In the genomic region with DNA sequence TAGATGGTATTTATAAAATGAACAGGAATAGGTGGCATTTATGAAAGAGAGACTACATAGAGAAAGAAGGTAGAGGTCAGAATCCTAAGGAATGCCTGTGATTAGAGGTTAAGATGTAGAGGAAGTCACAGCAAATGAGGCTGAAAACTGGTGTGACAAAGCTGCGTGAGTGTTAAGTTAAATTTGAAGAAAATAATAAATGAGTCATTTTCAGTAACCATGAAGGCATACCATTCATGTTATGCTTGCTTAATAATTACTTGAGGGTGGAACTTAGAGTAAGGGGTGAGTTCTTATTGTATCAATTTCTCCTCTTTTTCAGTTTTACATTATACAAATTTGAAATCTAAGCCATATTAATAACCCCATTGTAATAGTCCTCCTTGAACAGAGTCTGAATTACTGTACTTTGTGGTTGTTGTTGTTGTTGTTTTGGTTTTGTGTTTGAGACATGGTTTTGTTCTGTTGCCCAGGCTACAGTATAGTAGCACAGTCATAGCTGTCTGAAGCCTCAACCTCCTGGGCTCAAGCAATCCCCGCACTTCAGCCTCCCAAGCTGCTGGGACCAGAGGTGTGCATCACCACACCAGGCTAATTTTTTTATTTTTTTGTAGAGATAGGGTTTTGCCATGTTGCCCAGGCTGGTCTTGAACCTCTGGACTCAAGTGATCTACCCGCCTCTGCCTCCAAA, we compare ENCODE assay signal across 18 cellular contexts.
DNase-seq lines count a peak whose midpoint lies in the region; ATAC-seq and TF ChIP-seq lines count a peak whose summit lies in the region.
"Had no signal": no experiment of that assay in that cellular context is flagged by ENCODE, and none has a peak within 500 bp of the region (broad histone marks: within the 10 kb centered on the region; RNA-seq: fewer than 3 reads in every experiment).

No MANE protein-coding gene starts in this region.

- H3K4me3 ChIP-seq in endodermal cell (ENCODE audit: low read length): no peak overlapping the region
- H3K4me3 ChIP-seq: PC-9 had no signal

- DNase-seq in AG08395 (ENCODE audit: low spot score) (peak; percentile 4), HPDE6-E6E7 (ENCODE audit: extremely low spot score) (peak; percentile 26), endodermal cell (peak; percentile 61), kidney glomerular epithelial cell (lab: John Stamatoyannopoulos, UW) (peak; percentile 78), Kasumi-1 (lab: John Stamatoyannopoulos, UW) (no peak), KG1 (lab: John Stamatoyannopoulos, UW) (no peak), immature natural killer cell (no peak)
- DNase-seq: AML-193; CD4-positive, CD25-positive, alpha-beta regulatory T cell; MM.1S; NCI-H1105; NCI-H187; NCI-H748 treated with DMSO at 0.1 percent for 48 hours; PC-9; Right ventricle myocardium superior; SK-N-SH had no signal

- 94 to 100% methylated on average over 1 to 3 of the region's 3 CpGs for WGBS in endodermal cell (ENCODE audit: insufficient coverage in 1 of 2, insufficient read length in 1 of 2), 2 experiments

- peaks cover 29% of the 10 kb centered on the region for H3K9me3 ChIP-seq in endodermal cell (ENCODE audit: control insufficient read depth, low read length)
- H3K9me3 ChIP-seq: SK-N-SH had no signal

- H3K27ac ChIP-seq in endodermal cell (ENCODE audit: low read depth, low read length): no peak overlapping the region
- H3K27ac ChIP-seq: PC-9 had no signal

- H3K27ac Mint-ChIP-seq in endodermal cell (no peak overlapping the region), immature natural killer cell (no peak overlapping the region)
- H3K27ac Mint-ChIP-seq: CD4-positive, CD25-positive, alpha-beta regulatory T cell had no signal

- H3K4me1 Mint-ChIP-seq in endodermal cell (peaks cover 42% of the 10 kb centered on the region), immature natural killer cell (no peaks in the 10 kb centered on the region)
- H3K4me1 Mint-ChIP-seq: CD4-positive, CD25-positive, alpha-beta regulatory T cell had no signal

- H3K27me3 Mint-ChIP-seq in endodermal cell (ENCODE audit: insufficient read depth) (no peaks in the 10 kb centered on the region), immature natural killer cell (ENCODE audit: low read depth in 3 of 3) (no peaks in the 10 kb centered on the region)
- H3K27me3 Mint-ChIP-seq: CD4-positive, CD25-positive, alpha-beta regulatory T cell had no signal

- peaks cover 95% of the 10 kb centered on the region for H3K36me3 Mint-ChIP-seq in endodermal cell (ENCODE audit: low read depth)
- no peaks in the 10 kb centered on the region for H3K36me3 Mint-ChIP-seq in immature natural killer cell
- H3K36me3 Mint-ChIP-seq: CD4-positive, CD25-positive, alpha-beta regulatory T cell had no signal

- H3K9me3 Mint-ChIP-seq in endodermal cell (peaks cover 24% of the 10 kb centered on the region), immature natural killer cell (peaks cover 12 to 57% (median 20%) of the 10 kb centered on the region in 6 donors)

- no peak for ATAC-seq in HG02981 (IDR thresholded peaks at IDR 0.05; ENCODE audit: unreplicated experiment)
- ATAC-seq: HepG2 had no signal

- no peak for TF ChIP-seq CTCF in endodermal cell (conservative IDR thresholded peaks at IDR 0.05)

- H3K4me1 ChIP-seq in endodermal cell (ENCODE audit: control insufficient read depth, insufficient read depth, low read length): no peaks in the 10 kb centered on the region

- no peaks in the 10 kb centered on the region for H3K27me3 ChIP-seq in endodermal cell (ENCODE audit: control insufficient read depth, insufficient read depth, low read length, poor library complexity, severe bottlenecking)

- peaks cover 76% of the 10 kb centered on the region for H3K36me3 ChIP-seq in endodermal cell (ENCODE audit: control insufficient read depth, insufficient read depth, low read length)

- H3K4me3 Mint-ChIP-seq in endodermal cell (no peak overlapping the region), immature natural killer cell (no peak overlapping the region)
- H3K4me3 Mint-ChIP-seq: CD4-positive, CD25-positive, alpha-beta regulatory T cell had no signal

- H3K9ac ChIP-seq in endodermal cell (ENCODE audit: extremely low read depth, low read length, poor library complexity, severe bottlenecking): no peak overlapping the region
- H3K9ac ChIP-seq: SK-N-SH had no signal

Comparison
In these comparisons a context has a peak if more than half of its experiments do, and no peak if none do; other contexts are left out.
1. DNase-seq: peak in AG08395 (single experiment), HPDE6-E6E7 (single experiment), endodermal cell (single experiment) and kidney glomerular epithelial cell (single experiment); none in Kasumi-1 (0 of 2), KG1 (single experiment) and immature natural killer cell (0 of 3).